Comparison of ENCODE assay signal across 16 cellular contexts in genomic region chr3:196995027-196995426, GRCh38.
"Had no signal": no experiment of that assay in that cellular context is flagged by ENCODE, and none has a peak within 500 bp of the region (broad histone marks: within the 10 kb centered on the region; RNA-seq: fewer than 3 reads in every experiment).

No MANE protein-coding gene starts in this region.

- H3K4me3 ChIP-seq: ascending aorta, gastroesophageal sphincter, heart right ventricle, skin epidermis had no signal

- ATAC-seq: activated CD4-positive, CD25-positive, alpha-beta regulatory T cell treated with anti-CD3 and anti-CD28 coated beads, Interleukin-2, amount 50 U/mL, for 24 hours; gastroesophageal sphincter; heart right ventricle had no signal

- H3K36me3 ChIP-seq: ascending aorta, gastroesophageal sphincter, heart right ventricle, neutrophil had no signal

- FAIRE-seq: colon had no signal

- H3K36me3 Mint-ChIP-seq: naive B cell had no signal

- DNase-seq: activated CD4-positive, alpha-beta T cell treated with anti-CD3 and anti-CD28 coated beads, Interleukin-2, amount 50 U/mL, for 1 hour; activated CD8-positive, alpha-beta memory T cell treated with anti-CD3 and anti-CD28 coated beads for 24 hours; activated naive CD4-positive, alpha-beta T cell; heart right ventricle; naive B cell; retina; SW 1271 had no signal

- H3K27ac Mint-ChIP-seq: activated T-helper 1 cell treated with anti-CD3 and anti-CD28 coated beads, Interleukin-12 subunit alpha, Interleukin-12 subunit beta, Interleukin-2, Interleukin-4 antibody, amounts not matched to agents 30 ng/mL and 10 ng/mL and 1 ng/mL, durations not matched to agents 14 hours and 24 hours and 36 hours; naive B cell; stimulated activated naive CD8-positive, alpha-beta T cell treated with anti-CD3 and anti-CD28 coated beads, Interleukin-15, Interleukin-2, amounts not matched to agents 100 ng/mL and 50 ng/mL, for 24 hours; T-helper 2 cell treated with Interferon-gamma antibody and Interleukin-4, amounts not matched to agents 5 μg/mL and 100 μg/mL, for 36 hours had no signal

- H3K27me3 Mint-ChIP-seq: naive B cell; stimulated activated naive CD8-positive, alpha-beta T cell treated with anti-CD3 and anti-CD28 coated beads, Interleukin-15, Interleukin-2, amounts not matched to agents 100 ng/mL and 50 ng/mL, for 24 hours had no signal

- H3K27me3 ChIP-seq: ascending aorta, gastroesophageal sphincter, heart right ventricle, neutrophil had no signal

- H3K4me1 ChIP-seq: ascending aorta, gastroesophageal sphincter, heart right ventricle had no signal

- H3K4me3 Mint-ChIP-seq: activated T-helper 1 cell treated with anti-CD3 and anti-CD28 coated beads, Interleukin-12 subunit alpha, Interleukin-12 subunit beta, Interleukin-2, Interleukin-4 antibody, amounts not matched to agents 30 ng/mL and 10 ng/mL and 1 ng/mL, durations not matched to agents 14 hours and 24 hours and 36 hours; naive B cell; stimulated activated naive CD8-positive, alpha-beta T cell treated with anti-CD3 and anti-CD28 coated beads, Interleukin-15, Interleukin-2, amounts not matched to agents 100 ng/mL and 50 ng/mL, for 24 hours; T-helper 2 cell treated with Interferon-gamma antibody and Interleukin-4, amounts not matched to agents 5 μg/mL and 100 μg/mL, for 36 hours had no signal

- H3K4me1 Mint-ChIP-seq: naive B cell had no signal

- H3K9me3 ChIP-seq: ascending aorta, neutrophil had no signal

- H3K9me3 Mint-ChIP-seq: activated T-helper 1 cell treated with anti-CD3 and anti-CD28 coated beads, Interleukin-12 subunit alpha, Interleukin-12 subunit beta, Interleukin-2, Interleukin-4 antibody, amounts not matched to agents 30 ng/mL and 10 ng/mL and 1 ng/mL, durations not matched to agents 14 hours and 24 hours and 36 hours; naive B cell; stimulated activated naive CD8-positive, alpha-beta T cell treated with anti-CD3 and anti-CD28 coated beads, Interleukin-15, Interleukin-2, amounts not matched to agents 100 ng/mL and 50 ng/mL, for 24 hours; T-helper 2 cell treated with Interferon-gamma antibody and Interleukin-4, amounts not matched to agents 5 μg/mL and 100 μg/mL, for 36 hours had no signal

- H3K27ac ChIP-seq: ascending aorta, gastroesophageal sphincter, heart right ventricle, neutrophil had no signal
